Comparison of ENCODE assay signal across 8 cellular contexts in the genomic region with DNA sequence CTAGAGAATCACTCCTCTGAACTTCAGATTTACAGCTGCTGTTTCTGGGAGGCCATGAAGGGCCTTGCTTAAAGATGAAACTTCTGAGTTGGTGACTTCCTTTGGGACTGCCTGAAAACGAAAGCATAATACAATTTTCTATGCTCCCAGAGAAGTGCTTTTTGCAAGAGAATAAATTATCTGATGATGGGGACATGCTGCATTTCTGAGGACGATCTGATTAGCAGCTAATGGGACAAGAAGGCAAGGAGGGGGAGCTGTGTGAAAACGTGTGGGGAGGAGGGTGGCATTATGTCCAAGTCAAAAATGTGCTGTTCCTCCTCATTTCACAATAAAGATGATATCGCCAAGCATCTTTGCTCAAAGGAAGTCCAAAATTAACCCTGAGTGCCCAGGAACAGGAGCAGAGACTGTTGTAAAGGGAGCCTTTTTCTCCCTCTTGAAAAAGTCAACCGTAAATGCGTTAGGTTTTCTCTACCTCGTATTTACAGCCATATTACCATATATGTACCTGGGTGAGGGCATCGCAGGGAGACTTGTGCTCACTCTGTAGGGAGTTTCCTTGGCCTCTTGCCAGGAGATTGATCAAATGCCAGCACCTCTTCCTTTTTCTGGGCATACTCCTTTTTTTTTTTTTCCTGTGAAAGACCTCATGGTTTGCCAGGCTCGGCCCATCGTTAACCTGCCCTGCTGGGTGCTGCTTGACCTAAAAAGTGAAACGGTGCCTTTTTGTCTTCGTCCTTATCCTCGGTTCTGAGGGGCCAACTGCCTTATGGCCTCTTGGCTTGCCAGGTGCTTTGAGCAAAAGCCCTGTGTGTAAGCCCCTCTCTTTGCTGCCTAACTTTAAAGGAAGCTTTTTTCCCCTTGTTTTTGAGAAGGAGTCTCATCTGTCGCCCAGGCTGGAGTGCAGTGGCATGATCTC. TPM values are rescaled to one million over a fixed set of nuclear protein-coding genes. Genes with fewer than 3 reads are reported as not detected.
DNase-seq lines count a peak whose midpoint lies in the region; ATAC-seq lines count a peak whose summit lies in the region.

No MANE protein-coding gene starts in this region.

- WGBS in mesenchymal stem cell = 69% methylated on average over 14 of the region's 14 CpGs

- peak overlapping the region; percentile 89 for H3K4me3 Mint-ChIP-seq in activated naive CD8-positive, alpha-beta T cell treated with anti-CD3 and anti-CD28 coated beads, Interleukin-2, amount 10 ng/mL, durations not matched to agents 7 days and 5 days

- peak overlapping the region in 1 of 2 experiments; percentile 59 for H3K18ac ChIP-seq in mesenchymal stem cell (ENCODE audit: low read depth in 1 of 2, low read length in 2 of 2)

- no peak overlapping the region for H2BK120ac ChIP-seq in mesenchymal stem cell (ENCODE audit: low read depth, low read length)

- no peaks in the 10 kb centered on the region for H3K9me3 Mint-ChIP-seq in activated naive CD8-positive, alpha-beta T cell treated with anti-CD3 and anti-CD28 coated beads, Interleukin-2, amount 10 ng/mL, durations not matched to agents 7 days and 5 days

- no peak overlapping the region for H3K27ac ChIP-seq in mesenchymal stem cell (ENCODE audit: low read length, poor library complexity, severe bottlenecking)

- DNase-seq in Daoy (ENCODE audit: low read depth) (peak; percentile 25), NCI-H69 (lab: John Stamatoyannopoulos, UW) (peak; percentile 57), mesenchymal stem cell (peak; percentile 28), hepatic stellate cell (ENCODE audit: low spot score) (no peak), HCEC 1CT (no peak)
- DNase-seq in activated naive CD8-positive, alpha-beta T cell treated with anti-CD3 and anti-CD28 coated beads, Interleukin-2, amount 10 ng/mL, durations not matched to agents 7 days and 5 days = peak; percentile 37

- peak overlapping the region; percentile 97 for H3K27ac Mint-ChIP-seq in activated naive CD8-positive, alpha-beta T cell treated with anti-CD3 and anti-CD28 coated beads, Interleukin-2, amount 10 ng/mL, durations not matched to agents 7 days and 5 days

- H3K4me1 ChIP-seq in mesenchymal stem cell (ENCODE audit: control insufficient read depth, insufficient read depth, low read depth, low read length) = no peaks in the 10 kb centered on the region

- peak overlapping the region in 1 of 2 experiments; percentile 35 for H3K4me3 ChIP-seq in mesenchymal stem cell (ENCODE audit: insufficient read depth in 1 of 2, low read depth in 1 of 2, low read length in 2 of 2)

- no peak overlapping the region for H3K4ac ChIP-seq in mesenchymal stem cell (ENCODE audit: low read depth in 1 of 2, low read length in 2 of 2)

- H2AK5ac ChIP-seq in mesenchymal stem cell (ENCODE audit: low read length, severe bottlenecking) = no peak overlapping the region

- H3K27me3 ChIP-seq in mesenchymal stem cell (ENCODE audit: control insufficient read depth in 1 of 2, insufficient read depth in 1 of 2, low read length in 2 of 2) = no peaks in the 10 kb centered on the region

- peaks cover 15% of the 10 kb centered on the region for H3K36me3 Mint-ChIP-seq in activated naive CD8-positive, alpha-beta T cell treated with anti-CD3 and anti-CD28 coated beads, Interleukin-2, amount 10 ng/mL, durations not matched to agents 7 days and 5 days

- no peaks in the 10 kb centered on the region for H3K79me1 ChIP-seq in mesenchymal stem cell (replicated peaks; ENCODE audit: low read length, poor library complexity, severe bottlenecking)

- peak overlapping the region; percentile 34 for H4K91ac ChIP-seq in mesenchymal stem cell (ENCODE audit: low read length)

- H4K8ac ChIP-seq in mesenchymal stem cell (ENCODE audit: low read length) = peak overlapping the region; percentile 37

- peak; percentile 81 for ATAC-seq in activated naive CD8-positive, alpha-beta T cell treated with anti-CD3 and anti-CD28 coated beads, Interleukin-2, amount 10 ng/mL, durations not matched to agents 7 days and 5 days (ENCODE audit: low read depth)
- ATAC-seq in HG02610 (IDR thresholded peaks at IDR 0.05; ENCODE audit: unreplicated experiment) (no peak), GM19455 (IDR thresholded peaks at IDR 0.05; ENCODE audit: unreplicated experiment) (no peak)

- no peaks in the 10 kb centered on the region for H3K9me3 ChIP-seq in mesenchymal stem cell (ENCODE audit: control insufficient read depth, low read length)

- POLR2A ChIA-PET in activated naive CD8-positive, alpha-beta T cell treated with anti-CD3 and anti-CD28 coated beads, Interleukin-2, amount 10 ng/mL, durations not matched to agents 7 days and 5 days (lab: Charles Lee) = interaction anchor here (0.6 to 8.2 kb wide), 6 partner anchors 11 to 755 kb away, joined by 3 to 87 read pairs (median 3); a partner anchor contains a TSS

- no peaks in the 10 kb centered on the region for H3K27me3 Mint-ChIP-seq in activated naive CD8-positive, alpha-beta T cell treated with anti-CD3 and anti-CD28 coated beads, Interleukin-2, amount 10 ng/mL, durations not matched to agents 7 days and 5 days

- no peak overlapping the region for H2BK12ac ChIP-seq in mesenchymal stem cell (ENCODE audit: low read length in 2 of 2)

- H3K9ac ChIP-seq in mesenchymal stem cell (ENCODE audit: low read length) = peak overlapping the region; percentile 42

- no peak overlapping the region for H3K4me2 ChIP-seq in mesenchymal stem cell (ENCODE audit: low read length, poor library complexity, severe bottlenecking)

- no peak overlapping the region for H3K23ac ChIP-seq in mesenchymal stem cell (ENCODE audit: low read length in 2 of 2)

- no peak overlapping the region for H2AFZ ChIP-seq in mesenchymal stem cell (ENCODE audit: low read depth, low read length)

- H3K36me3 ChIP-seq in mesenchymal stem cell (ENCODE audit: control insufficient read depth in 1 of 2, insufficient read depth in 2 of 2, low read depth in 1 of 2, low read length in 2 of 2) = no peaks in the 10 kb centered on the region

- no peak overlapping the region for H3K14ac ChIP-seq in mesenchymal stem cell (ENCODE audit: low read length in 2 of 2)

- H2BK5ac ChIP-seq in mesenchymal stem cell (ENCODE audit: low read depth, low read length, poor library complexity, severe bottlenecking) = no peak overlapping the region

- peaks cover 45% of the 10 kb centered on the region for H3K4me1 Mint-ChIP-seq in activated naive CD8-positive, alpha-beta T cell treated with anti-CD3 and anti-CD28 coated beads, Interleukin-2, amount 10 ng/mL, durations not matched to agents 7 days and 5 days

- no peak overlapping the region for H2BK15ac ChIP-seq in mesenchymal stem cell (ENCODE audit: low read depth, poor library complexity, severe bottlenecking)

RNA-seq across cellular contexts. Expression of a gene that starts 11.5 kb away (rescaled TPM):
- 9.8 and 26.0 TPM in 2 replicates for total RNA-seq in Daoy (2014; rRNA removed; shearing (Covaris generic))
- total RNA-seq in activated naive CD8-positive, alpha-beta T cell treated with anti-CD3 and anti-CD28 coated beads, Interleukin-2, amount 10 ng/mL, durations not matched to agents 7 days and 5 days = 10 to 100 TPM; 74.3 to 76.2 TPM
- polyA plus RNA-seq in mesenchymal stem cell (2013, experiment 1 of 2) = 6.5 TPM
- polyA plus RNA-seq in mesenchymal stem cell (2013, experiment 2 of 2) = 6.6 TPM

RNA-seq across cellular contexts. Expression of a gene that starts 37.5 kb away (rescaled TPM):
- 11.0 and 17.8 TPM in 2 replicates for total RNA-seq in Daoy (2014; rRNA removed; shearing (Covaris generic))
- 10 to 100 TPM in 1 of 2 experiments, 1 to 10 TPM in 1; 9.1 to 13.7 TPM for total RNA-seq in activated naive CD8-positive, alpha-beta T cell treated with anti-CD3 and anti-CD28 coated beads, Interleukin-2, amount 10 ng/mL, durations not matched to agents 7 days and 5 days
- 35.5 TPM for polyA plus RNA-seq in mesenchymal stem cell (2013, experiment 1 of 2)
- 37.0 TPM for polyA plus RNA-seq in mesenchymal stem cell (2013, experiment 2 of 2)

Comparison
In these comparisons a context has a peak if more than half of its experiments do, and no peak if none do; other contexts are left out.
1. DNase-seq: peak in Daoy (single experiment), NCI-H69 (single experiment), activated naive CD8-positive, alpha-beta T cell treated with anti-CD3 and anti-CD28 coated beads, Interleukin-2, amount 10 ng/mL, durations not matched to agents 7 days and 5 days (single experiment) and mesenchymal stem cell (single experiment); none in hepatic stellate cell (single experiment) and HCEC 1CT (single experiment).